1 cellular context compared by ENCODE assay signal in genomic region chr11:47176328-47177228, GRCh38.
TF ChIP-seq lines count a peak whose summit lies in the region.

TSS of gene ARFGAP2 (minus strand) at chr11:47176879. CDS start at chr11:47176853, 26 bp downstream.

TF ChIP-seq in HepG2, 621 proteins besides CTCF, POLR2A, EP300 and RAD21 (continued from another document and continues in another):
- TF ChIP-seq HNF1A (IDR thresholded peaks at IDR 0.05; ENCODE audit: low read depth), result no peak
- TF ChIP-seq HNF1A (CRISPR knock-in tag; IDR thresholded peaks at IDR 0.05; ENCODE audit: borderline replicate concordance), result peak; percentile 67; the same call in 1 of the 2 replicates
- TF ChIP-seq ZBTB46 (CRISPR knock-in tag; IDR thresholded peaks at IDR 0.05; ENCODE audit: borderline replicate concordance), result no peak
- no peak for TF ChIP-seq MAFG (CRISPR knock-in tag; IDR thresholded peaks at IDR 0.05)
- TF ChIP-seq NFKBIZ (CRISPR knock-in tag; IDR thresholded peaks at IDR 0.05), result no peak
- no peak; the same call in 1 of the 2 replicates for TF ChIP-seq ZNF605 (CRISPR knock-in tag; IDR thresholded peaks at IDR 0.05)
- TF ChIP-seq SP1 (IDR thresholded peaks at IDR 0.05), result no peak
- peak; percentile 63 for TF ChIP-seq SP1 (CRISPR knock-in tag; IDR thresholded peaks at IDR 0.05)
- 0 out of 2 replicates have a peak, but pooled peaks have one; percentile 45 for TF ChIP-seq ZNF577 (CRISPR knock-in tag; IDR thresholded peaks at IDR 0.05; ENCODE audit: borderline replicate concordance, low read depth)
- TF ChIP-seq HNRNPL (IDR thresholded peaks at IDR 0.05; ENCODE audit: low read depth, low read length), result 0 out of 2 replicates have a peak, but pooled peaks have one; percentile 19
- TF ChIP-seq STAT5B (CRISPR knock-in tag; IDR thresholded peaks at IDR 0.05), result no peak
- TF ChIP-seq HHEX (CRISPR knock-in tag; IDR thresholded peaks at IDR 0.05), result no peak
- TF ChIP-seq AHR (CRISPR knock-in tag; IDR thresholded peaks at IDR 0.05), result no peak
- TF ChIP-seq ZNF777 (CRISPR knock-in tag; IDR thresholded peaks at IDR 0.05), result peak; percentile 37; the same call in 1 of the 2 replicates
- peak; percentile 36; the same call in 1 of the 2 replicates for TF ChIP-seq KDM3A (CRISPR knock-in tag; IDR thresholded peaks at IDR 0.05; ENCODE audit: low read depth)
- peak; percentile 37; the same call in 1 of the 2 replicates for TF ChIP-seq MEIS2 (CRISPR knock-in tag; IDR thresholded peaks at IDR 0.05)
- TF ChIP-seq TFDP2 (CRISPR knock-in tag; IDR thresholded peaks at IDR 0.05), result peak; percentile 64; the same call in 1 of the 2 replicates
- no peak; the same call in 1 of the 2 replicates for TF ChIP-seq ZNF101 (CRISPR knock-in tag; IDR thresholded peaks at IDR 0.05; ENCODE audit: borderline replicate concordance, low read depth)
- TF ChIP-seq ZNF317 (CRISPR knock-in tag; IDR thresholded peaks at IDR 0.05), result no peak
- TF ChIP-seq MAFF (IDR thresholded peaks at IDR 0.05; ENCODE audit: low read depth, low read length), result no peak
- no peak for TF ChIP-seq BCLAF1 (IDR thresholded peaks at IDR 0.05)
- TF ChIP-seq ZSCAN12 (CRISPR knock-in tag; IDR thresholded peaks at IDR 0.05), result no peak
- TF ChIP-seq ZNF740 (CRISPR knock-in tag; IDR thresholded peaks at IDR 0.05), result no peak; the same call in 1 of the 2 replicates
- 0 out of 2 replicates have a peak, but pooled peaks have one; percentile 21 for TF ChIP-seq FOXO1 (CRISPR knock-in tag; IDR thresholded peaks at IDR 0.05)
- peak; percentile 16; the same call in 1 of the 2 replicates for TF ChIP-seq TSC22D2 (CRISPR knock-in tag; IDR thresholded peaks at IDR 0.05; ENCODE audit: borderline replicate concordance)
- no peak; the same call in 1 of the 2 replicates for TF ChIP-seq ZNF558 (CRISPR knock-in tag; IDR thresholded peaks at IDR 0.05; ENCODE audit: borderline replicate concordance)
- peak; percentile 65; the same call in 1 of the 2 replicates for TF ChIP-seq ZNF343 (CRISPR knock-in tag; IDR thresholded peaks at IDR 0.05)
- peak; percentile 68; the same call in 1 of the 2 replicates for TF ChIP-seq NFRKB (IDR thresholded peaks at IDR 0.05)
- TF ChIP-seq MAFK (conservative IDR thresholded peaks at IDR 0.05 in 1 of 2, IDR thresholded peaks at IDR 0.05 in 1 of 2; ENCODE audit: low read length in 2 of 2), result no peak
- no peak for TF ChIP-seq TIGD3 (CRISPR knock-in tag; IDR thresholded peaks at IDR 0.05; ENCODE audit: borderline replicate concordance)
- peak; percentile 90 for TF ChIP-seq TAF1 (CRISPR knock-in tag; IDR thresholded peaks at IDR 0.05)
- no peak for TF ChIP-seq FUBP1 (CRISPR knock-in tag; IDR thresholded peaks at IDR 0.05; ENCODE audit: borderline replicate concordance)
- TF ChIP-seq MTF1 (CRISPR knock-in tag; IDR thresholded peaks at IDR 0.05), result no peak
- TF ChIP-seq ZNF160 (CRISPR knock-in tag; IDR thresholded peaks at IDR 0.05), result no peak
- no peak; the same call in 1 of the 2 replicates for TF ChIP-seq HINFP (CRISPR knock-in tag; IDR thresholded peaks at IDR 0.05; ENCODE audit: low read depth)
- TF ChIP-seq MNT (IDR thresholded peaks at IDR 0.05), result no peak
- no peak; the same call in 1 of the 2 replicates for TF ChIP-seq UBTF (CRISPR knock-in tag; IDR thresholded peaks at IDR 0.05)
- TF ChIP-seq SNAI1 (CRISPR knock-in tag; IDR thresholded peaks at IDR 0.05; ENCODE audit: borderline replicate concordance), result no peak
- TF ChIP-seq AGO2 (optimal IDR thresholded peaks at IDR 0.05; ENCODE audit: low read depth, low read length), result peak; percentile 100
- peak; percentile 81 for TF ChIP-seq PHF20 (CRISPR knock-in tag; IDR thresholded peaks at IDR 0.05)
- no peak for TF ChIP-seq JUN (CRISPR knock-in tag; IDR thresholded peaks at IDR 0.05)
- peak; percentile 68; the same call in 1 of the 2 replicates for TF ChIP-seq ZFYVE20 (CRISPR knock-in tag; IDR thresholded peaks at IDR 0.05; ENCODE audit: borderline replicate concordance, low read depth)
- TF ChIP-seq TCF12 (IDR thresholded peaks at IDR 0.05), result no peak
- TF ChIP-seq TCF12 (CRISPR knock-in tag; IDR thresholded peaks at IDR 0.05), result no peak
- TF ChIP-seq FOXP1 (IDR thresholded peaks at IDR 0.05), result no peak
- TF ChIP-seq FOXP1 (CRISPR knock-in tag; IDR thresholded peaks at IDR 0.05), result no peak
